ENCODE assay signal across 24 cellular contexts in the genomic region with DNA sequence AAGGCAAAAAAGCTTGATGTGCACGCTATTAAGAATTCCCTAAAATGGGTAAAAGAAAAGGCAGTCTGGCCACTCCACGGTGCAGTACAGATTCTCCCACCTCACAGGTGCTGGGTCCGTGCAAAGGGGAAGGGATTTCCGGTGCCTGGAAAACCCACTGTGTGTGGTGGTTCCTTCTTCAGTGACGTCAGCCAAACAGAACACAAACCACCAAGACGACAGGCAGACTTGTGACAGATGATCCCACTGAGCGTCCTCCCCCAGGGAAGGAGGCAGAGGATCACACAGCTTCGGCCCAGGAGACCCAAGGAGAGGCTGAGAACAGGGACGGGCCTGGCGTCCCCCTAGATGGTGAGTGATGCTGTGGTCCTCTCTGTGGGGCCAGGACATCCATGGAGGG. TPM values are rescaled to one million over a fixed set of nuclear protein-coding genes. Genes with fewer than 3 reads are reported as not detected.
"Had no signal": no experiment of that assay in that cellular context is flagged by ENCODE, and none has a peak within 500 bp of the region (broad histone marks: within the 10 kb centered on the region; RNA-seq: fewer than 3 reads in every experiment).

No MANE protein-coding gene starts in this region.

- DNase-seq: IMR-90, Karpas-422, KG1, MG63, NCI-H1092, NCI-H1105 treated with DMSO at 0.1 percent for 48 hours, NCI-H1417 treated with DMSO at 0.1 percent for 48 hours, NCI-H146, NCI-H1694 treated with DMSO at 0.1 percent for 48 hours, NCI-H1930, NCI-H2081, NCI-H2107, NCI-H2227 treated with DMSO at 0.1 percent for 48 hours, NCI-H510A, NCI-H524 treated with DMSO at 0.1 percent for 48 hours, NCI-H69, NCI-H774, Right ventricle myocardium superior, RPMI8226, SIG-M5 had no signal

- H3K27ac ChIP-seq: SJSA1, SK-N-MC had no signal

- H3K4me3 ChIP-seq: MG63, SJSA1, SK-N-MC had no signal

- FAIRE-seq: RCC 7860 had no signal

- H3K36me3 ChIP-seq: MG63, SJSA1 had no signal

- H3K4me1 ChIP-seq: SJSA1 had no signal

- H3K9me3 ChIP-seq: MG63, SJSA1 had no signal

RNA-seq across cellular contexts. Expression of a gene that starts 18.6 kb away (rescaled TPM):
- total RNA-seq: HT-29, IMR-90 had no signal
